In the genomic region with DNA sequence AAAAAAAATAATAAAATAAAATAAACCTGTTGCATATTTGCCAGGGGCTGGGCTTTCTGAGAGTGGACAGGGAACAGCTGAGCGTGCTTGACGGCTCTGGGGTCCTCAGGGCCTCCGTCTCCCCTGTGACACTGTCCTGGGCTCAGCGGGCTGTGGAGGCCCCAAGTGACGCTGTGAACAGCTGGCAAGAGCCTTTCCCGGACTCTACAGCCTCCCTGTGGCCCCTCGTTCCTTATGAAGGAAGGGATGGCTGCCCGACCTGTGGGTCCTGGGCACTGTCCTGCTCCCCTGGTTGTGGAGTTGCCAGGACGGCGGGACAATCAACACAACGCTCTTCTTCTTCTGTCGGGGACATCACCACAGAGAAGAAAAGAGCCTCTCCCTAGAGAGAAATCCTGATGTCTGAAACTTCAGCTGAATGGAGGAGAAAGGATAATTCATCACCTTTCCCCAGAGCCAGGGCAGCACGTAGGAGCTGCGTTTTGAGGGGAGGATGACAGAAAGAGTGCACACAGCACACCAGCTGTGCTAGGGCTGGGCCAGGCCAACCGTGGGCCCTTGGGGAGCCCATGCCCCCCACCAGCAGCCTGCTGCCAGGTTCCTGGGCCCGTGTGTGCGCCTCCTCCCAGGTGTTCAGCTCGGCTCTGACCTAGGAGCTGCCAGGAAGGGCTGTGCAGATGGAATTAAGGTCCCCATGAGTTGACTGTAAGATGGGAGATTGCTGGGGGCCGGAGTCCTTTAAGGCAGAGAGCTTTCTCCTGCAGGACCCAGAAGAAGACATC, we compare ENCODE assay signal across 12 cellular contexts.
"Had no signal": no experiment of that assay in that cellular context is flagged by ENCODE, and none has a peak within 500 bp of the region (broad histone marks: within the 10 kb centered on the region; RNA-seq: fewer than 3 reads in every experiment).

No MANE protein-coding gene starts in this region.

- H3K4me3 ChIP-seq: lower lobe of right lung, skin epidermis, thyroid gland had no signal

- H3K9me3 ChIP-seq: lower lobe of right lung, thyroid gland had no signal

- H3K4me1 ChIP-seq: lower lobe of right lung, parathyroid adenoma, thyroid gland had no signal

- H3K36me3 ChIP-seq: lower lobe of right lung, thyroid gland had no signal

- H3K79me2 ChIP-seq: parathyroid adenoma had no signal

- H3K9ac ChIP-seq: parathyroid adenoma had no signal

- H3K27ac ChIP-seq: lower lobe of right lung, parathyroid adenoma, skin epidermis, thyroid gland had no signal

- H2AFZ ChIP-seq: parathyroid adenoma had no signal

- DNase-seq: activated CD4-positive, alpha-beta T cell treated with anti-CD3 and anti-CD28 coated beads, Interleukin-2, amount 50 U/mL, for 48 hours; activated naive CD8-positive, alpha-beta T cell treated with anti-CD3 and anti-CD28 coated beads, Interleukin-2, amount 10 ng/mL, durations not matched to agents 7 days and 5 days; cerebellar nuclear complex; dermis blood vessel endothelial cell; glutamatergic neuron; left cardiac atrium; lower lobe of right lung; naive B cell; thyroid gland had no signal

- FAIRE-seq: urothelium cell line had no signal

- H3K27me3 ChIP-seq: thyroid gland had no signal

- ATAC-seq: left cardiac atrium, lower lobe of right lung had no signal
